ENCODE assay signal across 16 cellular contexts in the genomic region with DNA sequence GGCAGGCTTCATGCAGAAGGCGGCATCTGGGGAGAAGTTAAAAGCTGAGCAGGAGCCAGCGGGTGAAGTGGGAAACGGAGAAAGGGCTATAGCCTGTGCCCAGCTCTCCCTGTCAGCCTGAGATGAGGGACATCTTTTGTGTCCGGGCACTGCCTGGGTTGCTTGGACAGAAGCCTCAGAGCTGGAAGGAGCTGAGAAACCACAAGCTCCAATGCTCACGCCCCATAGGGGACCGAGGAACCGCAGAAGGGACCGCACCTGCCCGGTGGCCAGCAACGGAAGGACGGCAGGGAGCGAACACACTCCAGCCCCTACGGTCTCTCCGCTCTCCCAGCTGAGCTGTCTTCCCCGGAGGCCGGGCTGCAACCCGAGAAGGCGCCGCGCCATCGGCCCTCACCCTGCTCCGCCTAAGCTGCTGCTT.
A peak's percentile ranks its signal among the peaks of the same experiment; 100 is the strongest.
DNase-seq lines count a peak whose midpoint lies in the region; ATAC-seq and TF ChIP-seq lines count a peak whose summit lies in the region.
"Had no signal": no experiment of that assay in that cellular context is flagged by ENCODE, and none has a peak within 500 bp of the region (broad histone marks: within the 10 kb centered on the region; RNA-seq: fewer than 3 reads in every experiment).

No MANE protein-coding gene starts in this region.

- peak overlapping the region; percentile 51 for H3K9ac ChIP-seq in mesenchymal stem cell (ENCODE audit: low read length)

- intact Hi-C loops in esophagus muscularis mucosa (cut with DNase I) (no loop called here), vagina (cut with DNase I) (no loop called here)

- no peak for TF ChIP-seq POLR2A in esophagus muscularis mucosa (IDR thresholded peaks at IDR 0.05; ENCODE audit: low read depth)
- no peak for TF ChIP-seq POLR2A in vagina (IDR thresholded peaks at IDR 0.05)
- TF ChIP-seq POLR2A in erythroblast (IDR thresholded peaks at IDR 0.05; ENCODE audit: low read length): no peak

- H3K27ac Mint-ChIP-seq in activated CD8-positive, alpha-beta memory T cell treated with anti-CD3 and anti-CD28 coated beads, Interleukin-2, amount 10 ng/mL, durations not matched to agents 7 days and 5 days: no peak overlapping the region
- H3K27ac Mint-ChIP-seq: activated CD4-positive, alpha-beta T cell treated with anti-CD3 and anti-CD28 coated beads, Interleukin-2, amount 10 ng/mL, durations not matched to agents 24 days and 14 days had no signal

- H3K4me3 ChIP-seq in esophagus muscularis mucosa: no peak overlapping the region
- no peak overlapping the region for H3K4me3 ChIP-seq in mesenchymal stem cell (ENCODE audit: insufficient read depth in 1 of 2, low read depth in 1 of 2, low read length in 2 of 2)
- no peak overlapping the region for H3K4me3 ChIP-seq in vagina
- H3K4me3 ChIP-seq: spleen, thoracic aorta had no signal

- H3K36me3 ChIP-seq in esophagus muscularis mucosa: no peaks in the 10 kb centered on the region
- H3K36me3 ChIP-seq in mesenchymal stem cell (ENCODE audit: control insufficient read depth in 1 of 2, insufficient read depth in 2 of 2, low read depth in 1 of 2, low read length in 2 of 2): no peaks in the 10 kb centered on the region
- no peaks in the 10 kb centered on the region for H3K36me3 ChIP-seq in vagina
- H3K36me3 ChIP-seq: thoracic aorta had no signal

- H3K23ac ChIP-seq in mesenchymal stem cell (ENCODE audit: low read length in 2 of 2): no peak overlapping the region

- 91% methylated on average over 18 of the region's 22 CpGs for WGBS in esophagus muscularis mucosa
- 88% methylated on average over 12 of the region's 22 CpGs for WGBS in mesenchymal stem cell

- peak overlapping the region in 1 of 2 experiments; percentile 32 for H3K14ac ChIP-seq in mesenchymal stem cell (ENCODE audit: low read length in 2 of 2)

- H3K4me1 Mint-ChIP-seq in activated CD8-positive, alpha-beta memory T cell treated with anti-CD3 and anti-CD28 coated beads, Interleukin-2, amount 10 ng/mL, durations not matched to agents 7 days and 5 days: peaks cover 6% of the 10 kb centered on the region

- H3K4me3 Mint-ChIP-seq in activated CD8-positive, alpha-beta memory T cell treated with anti-CD3 and anti-CD28 coated beads, Interleukin-2, amount 10 ng/mL, durations not matched to agents 7 days and 5 days: no peak overlapping the region
- H3K4me3 Mint-ChIP-seq: activated CD4-positive, alpha-beta T cell treated with anti-CD3 and anti-CD28 coated beads, Interleukin-2, amount 10 ng/mL, durations not matched to agents 24 days and 14 days; naive thymus-derived CD4-positive, alpha-beta T cell had no signal

- H4K8ac ChIP-seq in mesenchymal stem cell (ENCODE audit: low read length): no peak overlapping the region

- H2BK15ac ChIP-seq in mesenchymal stem cell (ENCODE audit: low read depth, poor library complexity, severe bottlenecking): no peak overlapping the region

- H3K27me3 ChIP-seq in esophagus muscularis mucosa (no peaks in the 10 kb centered on the region), mesenchymal stem cell (ENCODE audit: control insufficient read depth in 1 of 2, insufficient read depth in 1 of 2, low read length in 2 of 2) (no peaks in the 10 kb centered on the region), vagina (no peaks in the 10 kb centered on the region)
- H3K27me3 ChIP-seq: spleen had no signal

- no peak overlapping the region for H3K18ac ChIP-seq in mesenchymal stem cell (ENCODE audit: low read depth in 1 of 2, low read length in 2 of 2)

- H3K4ac ChIP-seq in mesenchymal stem cell (ENCODE audit: low read depth in 1 of 2, low read length in 2 of 2): no peak overlapping the region

- no peak overlapping the region for H4K91ac ChIP-seq in mesenchymal stem cell (ENCODE audit: low read length)

- no peak overlapping the region for H2AK5ac ChIP-seq in mesenchymal stem cell (ENCODE audit: low read length, severe bottlenecking)

- no peak for TF ChIP-seq EP300 in esophagus muscularis mucosa (IDR thresholded peaks at IDR 0.05)

- H2BK5ac ChIP-seq in mesenchymal stem cell (ENCODE audit: low read depth, low read length, poor library complexity, severe bottlenecking): no peak overlapping the region

- peak overlapping the region in 1 of 2 experiments; percentile 63 for H2BK12ac ChIP-seq in mesenchymal stem cell (ENCODE audit: low read length in 2 of 2)

- CTCF ChIA-PET in activated CD8-positive, alpha-beta memory T cell treated with anti-CD3 and anti-CD28 coated beads, Interleukin-2, amount 10 ng/mL, durations not matched to agents 7 days and 5 days (lab: Charles Lee): no interaction called here

- H2AFZ ChIP-seq in mesenchymal stem cell (ENCODE audit: low read depth, low read length): no peak overlapping the region

- no peak overlapping the region for H3K4me2 ChIP-seq in mesenchymal stem cell (ENCODE audit: low read length, poor library complexity, severe bottlenecking)

- peak; percentile 36 for DNase-seq in activated CD8-positive, alpha-beta memory T cell treated with anti-CD3 and anti-CD28 coated beads, Interleukin-2, amount 10 ng/mL, durations not matched to agents 7 days and 5 days
- no peak for DNase-seq in activated CD8-positive, alpha-beta memory T cell treated with anti-CD3 and anti-CD28 coated beads, Interleukin-2, amount 50 U/mL, for 4 hours
- peak; percentile 78 for DNase-seq in esophagus muscularis mucosa (ENCODE audit: extremely low spot score)
- DNase-seq in mesenchymal stem cell: no peak
- peak in 1 of 2 donors; percentile 81 for DNase-seq in vagina (ENCODE audit: extremely low spot score in 2 of 2)
- no peak for DNase-seq in erythroblast (lab: John Stamatoyannopoulos, UW)
- DNase-seq in GOT3 (lab: John Stamatoyannopoulos, UW): no peak
- DNase-seq: activated CD4-positive, alpha-beta T cell treated with anti-CD3 and anti-CD28 coated beads, Interleukin-2, amount 10 ng/mL, durations not matched to agents 24 days and 14 days; activated gamma-delta T cell; Calu3; naive thymus-derived CD4-positive, alpha-beta T cell; spleen; SW 1271 had no signal

- no peaks in the 10 kb centered on the region for H3K79me1 ChIP-seq in mesenchymal stem cell (replicated peaks; ENCODE audit: low read length, poor library complexity, severe bottlenecking)

- H3K9me3 ChIP-seq in esophagus muscularis mucosa (no peaks in the 10 kb centered on the region), mesenchymal stem cell (ENCODE audit: control insufficient read depth, low read length) (no peaks in the 10 kb centered on the region), vagina (no peaks in the 10 kb centered on the region)
- H3K9me3 ChIP-seq: spleen, thoracic aorta had no signal

- H3K27me3 Mint-ChIP-seq in activated CD8-positive, alpha-beta memory T cell treated with anti-CD3 and anti-CD28 coated beads, Interleukin-2, amount 10 ng/mL, durations not matched to agents 7 days and 5 days: no peaks in the 10 kb centered on the region
- H3K27me3 Mint-ChIP-seq: activated CD4-positive, alpha-beta T cell treated with anti-CD3 and anti-CD28 coated beads, Interleukin-2, amount 10 ng/mL, durations not matched to agents 24 days and 14 days; naive thymus-derived CD4-positive, alpha-beta T cell had no signal

- H3K9me3 Mint-ChIP-seq in activated CD8-positive, alpha-beta memory T cell treated with anti-CD3 and anti-CD28 coated beads, Interleukin-2, amount 10 ng/mL, durations not matched to agents 7 days and 5 days (ENCODE audit: low read depth): peaks cover 4% of the 10 kb centered on the region

- no peak for ATAC-seq in activated CD8-positive, alpha-beta memory T cell treated with anti-CD3 and anti-CD28 coated beads, Interleukin-2, amount 10 ng/mL, durations not matched to agents 7 days and 5 days
- ATAC-seq in GM19023 (IDR thresholded peaks at IDR 0.05; ENCODE audit: unreplicated experiment): no peak
- ATAC-seq: naive thymus-derived CD4-positive, alpha-beta T cell had no signal

- H3K36me3 Mint-ChIP-seq in activated CD8-positive, alpha-beta memory T cell treated with anti-CD3 and anti-CD28 coated beads, Interleukin-2, amount 10 ng/mL, durations not matched to agents 7 days and 5 days: peaks cover 7% of the 10 kb centered on the region

- no peak overlapping the region for H2BK120ac ChIP-seq in mesenchymal stem cell (ENCODE audit: low read depth, low read length)

- TF ChIP-seq CTCF in esophagus muscularis mucosa (IDR thresholded peaks at IDR 0.05) (no peak), vagina (IDR thresholded peaks at IDR 0.05) (no peak)

- H3K27ac ChIP-seq in esophagus muscularis mucosa (replicated peaks in 1 of 4): no peak overlapping the region
- no peak overlapping the region for H3K27ac ChIP-seq in mesenchymal stem cell (ENCODE audit: low read length, poor library complexity, severe bottlenecking)
- H3K27ac ChIP-seq in vagina: peak overlapping the region; percentile 80
- H3K27ac ChIP-seq: HL-60, thoracic aorta had no signal

- peaks cover 0 to 28% (median 20%) of the 10 kb centered on the region in 4 donors for H3K4me1 ChIP-seq in esophagus muscularis mucosa
- H3K4me1 ChIP-seq in mesenchymal stem cell (ENCODE audit: control insufficient read depth, insufficient read depth, low read depth, low read length): peaks cover 2% of the 10 kb centered on the region
- H3K4me1 ChIP-seq in vagina: peaks cover 17% of the 10 kb centered on the region

Comparison
In these comparisons a context has a peak if more than half of its experiments do, and no peak if none do; other contexts are left out.
1. DNase-seq: peak in activated CD8-positive, alpha-beta memory T cell treated with anti-CD3 and anti-CD28 coated beads, Interleukin-2, amount 10 ng/mL, durations not matched to agents 7 days and 5 days (single experiment) and esophagus muscularis mucosa (single experiment); none in activated CD8-positive, alpha-beta memory T cell treated with anti-CD3 and anti-CD28 coated beads, Interleukin-2, amount 50 U/mL, for 4 hours (single experiment), mesenchymal stem cell (single experiment), erythroblast (0 of 2) and GOT3 (single experiment).